Comparison of ENCODE assay signal across 15 cellular contexts in genomic region chr12:131800594-131801135, GRCh38.
"Had no signal": no experiment of that assay in that cellular context is flagged by ENCODE, and none has a peak within 500 bp of the region (broad histone marks: within the 10 kb centered on the region; RNA-seq: fewer than 3 reads in every experiment).

No MANE protein-coding gene starts in this region.

- H3K27ac Mint-ChIP-seq: activated naive CD4-positive, alpha-beta T cell treated with anti-CD3 and anti-CD28 coated beads, Interleukin-2, amount 10 ng/mL, durations not matched to agents 7 days and 5 days; activated T-helper 2 cell treated with anti-CD3 and anti-CD28 coated beads, Interferon-gamma antibody, Interleukin-2, Interleukin-4, amounts not matched to agents 10 μg/mL and 5 μg/mL and 100 μg/mL, durations not matched to agents 14 hours and 24 hours and 36 hours; endodermal cell; mesothelial cell of epicardium; T-helper 1 cell treated with Interleukin-12 subunit alpha and Interleukin-12 subunit beta and Interleukin-4 antibody, amounts not matched to agents 30 μg/mL and 1 μg/mL, for 36 hours had no signal

- H3K27me3 Mint-ChIP-seq: activated naive CD4-positive, alpha-beta T cell treated with anti-CD3 and anti-CD28 coated beads, Interleukin-2, amount 10 ng/mL, durations not matched to agents 7 days and 5 days had no signal

- H3K4me3 Mint-ChIP-seq: activated naive CD4-positive, alpha-beta T cell treated with anti-CD3 and anti-CD28 coated beads, Interleukin-2, amount 10 ng/mL, durations not matched to agents 7 days and 5 days; endodermal cell; mesothelial cell of epicardium; T-helper 1 cell treated with Interleukin-12 subunit alpha and Interleukin-12 subunit beta and Interleukin-4 antibody, amounts not matched to agents 30 μg/mL and 1 μg/mL, for 36 hours had no signal

- H3K9me3 Mint-ChIP-seq: activated T-helper 2 cell treated with anti-CD3 and anti-CD28 coated beads, Interferon-gamma antibody, Interleukin-2, Interleukin-4, amounts not matched to agents 10 μg/mL and 5 μg/mL and 100 μg/mL, durations not matched to agents 14 hours and 24 hours and 36 hours; endodermal cell; T-helper 1 cell treated with Interleukin-12 subunit alpha and Interleukin-12 subunit beta and Interleukin-4 antibody, amounts not matched to agents 30 μg/mL and 1 μg/mL, for 36 hours had no signal

- FAIRE-seq: astrocyte, bronchial epithelial cell, frontal cortex, urothelium cell line had no signal

- H3K4me1 Mint-ChIP-seq: activated naive CD4-positive, alpha-beta T cell treated with anti-CD3 and anti-CD28 coated beads, Interleukin-2, amount 10 ng/mL, durations not matched to agents 7 days and 5 days had no signal

- DNase-seq: activated CD4-positive, alpha-beta T cell treated with anti-CD3 and anti-CD28 coated beads for 48 hours; activated naive CD4-positive, alpha-beta T cell treated with anti-CD3 and anti-CD28 coated beads, Interleukin-2, amount 10 ng/mL, durations not matched to agents 7 days and 5 days; endodermal cell; heart right ventricle; islet precursor cell; stimulated activated CD4-positive, alpha-beta T cell treated with anti-CD3 and anti-CD28 coated beads, Interleukin-12 subunit alpha, Interleukin-12 subunit beta, amount 100 ng/mL, for 4 hours; stimulated activated CD4-positive, alpha-beta T cell treated with anti-CD3 and anti-CD28 coated beads, Interleukin-2, amount 100 ng/mL, for 24 hours; tibial artery had no signal
